ENCODE assay signal across 8 cellular contexts in the genomic region with DNA sequence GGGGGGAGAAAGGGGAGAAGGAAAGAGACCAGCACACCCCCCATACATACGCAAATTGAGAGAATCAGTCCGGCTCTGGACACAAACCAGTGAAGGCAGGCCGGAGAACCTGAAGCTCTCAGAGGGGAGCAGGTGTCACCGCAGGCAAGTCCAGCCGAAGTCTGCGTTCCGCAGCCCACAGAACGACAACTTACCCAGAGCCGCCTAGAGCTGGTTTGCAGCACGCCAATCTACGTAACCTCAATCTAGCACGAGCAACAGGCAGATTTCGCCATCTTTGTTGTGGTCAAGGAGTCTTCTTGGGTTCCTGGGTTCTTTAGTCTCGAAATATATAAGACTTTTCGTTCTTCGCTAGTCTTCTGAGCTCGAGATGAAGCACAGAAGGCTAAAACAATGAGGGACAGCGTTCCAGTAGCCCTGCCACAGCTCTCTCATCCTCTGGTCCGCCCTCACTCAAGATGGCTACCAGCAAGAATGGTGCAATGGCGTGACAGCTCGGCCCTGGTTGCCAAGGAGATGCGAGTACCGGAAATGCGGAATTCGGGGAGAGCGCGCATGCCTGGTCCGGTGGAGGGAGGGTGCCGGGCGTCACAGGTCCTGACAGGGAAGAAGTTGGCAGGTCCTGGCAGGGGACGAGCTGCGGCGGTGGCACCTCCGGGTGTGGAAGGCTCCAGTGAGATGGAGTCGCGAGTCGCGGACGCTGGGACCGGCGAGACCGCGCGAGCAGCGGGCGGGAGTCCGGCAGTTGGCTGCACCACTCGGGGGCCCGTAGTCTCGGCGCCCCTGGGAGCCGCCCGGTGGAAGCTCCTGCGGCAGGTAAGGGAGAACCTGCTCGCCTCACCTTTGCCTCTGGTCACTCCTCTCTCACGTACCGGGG. TPM values are rescaled to one million over a fixed set of nuclear protein-coding genes. Genes with fewer than 3 reads are reported as not detected.
DNase-seq lines count a peak whose midpoint lies in the region; ATAC-seq and TF ChIP-seq lines count a peak whose summit lies in the region.

A gene (plus strand): TSS at position 618 of the 877 bp plus-strand sequence.
A gene (minus strand): TSS at position 165 of the 877 bp plus-strand sequence. CDS start 15,152 bp downstream, outside the sequence.

- H3K36me3 ChIP-seq in BJ (ENCODE audit: control insufficient read depth, insufficient read depth, low read length) (no peaks in the 10 kb centered on the region; the same call in 1 of the 2 replicates), colonic mucosa (no peaks in the 10 kb centered on the region)

- peaks cover 9% of the 10 kb centered on the region for H3K4me1 ChIP-seq in colonic mucosa

- H3K9ac ChIP-seq in colonic mucosa (ENCODE audit: low read depth in 2 of 2, low read length in 2 of 2): peak within 1 kb of the TSS; percentile 87 to 90

- no peaks in the 10 kb centered on the region for H3K27me3 ChIP-seq in BJ (ENCODE audit: control insufficient read depth, insufficient read depth, low read length)
- H3K27me3 ChIP-seq in colonic mucosa: no peaks in the 10 kb centered on the region
- H3K27me3 ChIP-seq in layer of hippocampus (ENCODE audit: control insufficient read depth, insufficient read depth, low read length): no peaks in the 10 kb centered on the region

- no peaks in the 10 kb centered on the region for H3K9me3 ChIP-seq in colonic mucosa

- POLR2A ChIA-PET in BJ (lab: Charles Lee): interaction anchor here (1.0 kb wide), 1 partner anchor 11 kb away, joined by 3 read pairs; no protein-coding TSS in a partner anchor

- ATAC-seq in HG03460 (IDR thresholded peaks at IDR 0.05; ENCODE audit: unreplicated experiment): peak; percentile 69

- DNase-seq in BJ (ENCODE audit: low read depth) (peak; percentile 59), GM19240 (ENCODE audit: insufficient read length, low spot score) (peak; percentile 65), NCI-H526 (lab: John Stamatoyannopoulos, UW) (peak; percentile 95 to 98), colonic mucosa (peak; percentile 99)
- DNase-seq in activated CD4-positive, alpha-beta T cell treated with anti-CD3 and anti-CD28 coated beads for 48 hours: peak; percentile 98
- peak; percentile 96 to 98 for DNase-seq in stimulated activated CD4-positive, alpha-beta T cell treated with anti-CD3 and anti-CD28 coated beads, Interleukin-1b, Interleukin-23, amount 100 ng/mL, for 4 hours (ENCODE audit: low read depth in 2 of 2)

- H3K4me3 ChIP-seq in BJ (ENCODE audit: low read depth, low read length) (peak within 1 kb of the TSS; percentile 75), colonic mucosa (peak within 1 kb of the TSS; percentile 59)

- no peak for TF ChIP-seq CTCF in BJ (IDR thresholded peaks at IDR 0.05; ENCODE audit: insufficient read depth, low read depth, low read length)
- TF ChIP-seq CTCF in colonic mucosa (IDR thresholded peaks at IDR 0.05): no peak

- peak within 1 kb of the TSS; percentile 90 for H3K27ac ChIP-seq in colonic mucosa
- H3K27ac ChIP-seq in layer of hippocampus (ENCODE audit: low read depth, low read length): peak within 1 kb of the TSS; percentile 100

- intact Hi-C loops in colonic mucosa (cut with DNase I): no loop called here

- CTCF ChIA-PET in BJ (lab: Yijun Ruan, JAX): interaction anchor here (1.1 to 1.8 kb wide), 2 partner anchors 119 to 274 kb away, joined by 3 to 9 read pairs; no protein-coding TSS in a partner anchor

RNA-seq across cellular contexts. Expression of the first gene that starts in this region (rescaled TPM):
- polyA plus RNA-seq in BJ (2011; rRNA removed): 2.0 and 4.1 TPM in 2 replicates
- 3.3 and 3.6 TPM in 2 replicates for polyA minus RNA-seq in BJ (2011; rRNA and poly(A)+ RNA removed)
- 10 to 100 TPM; 10.7 to 11.6 TPM for total RNA-seq in colonic mucosa

RNA-seq across cellular contexts. Expression of the second gene that starts in this region (rescaled TPM):
- 18.4 and 41.5 TPM in 2 replicates for polyA plus RNA-seq in BJ (2011; rRNA removed)
- 15.5 and 16.1 TPM in 2 replicates for polyA minus RNA-seq in BJ (2011; rRNA and poly(A)+ RNA removed)
- total RNA-seq in colonic mucosa: 10 to 100 TPM; 29.6 to 35.6 TPM

Comparison
In these comparisons a context has a peak if more than half of its experiments do, and no peak if none do; other contexts are left out.
1. Peak in every context shown above with its lines: DNase-seq, ATAC-seq, H3K4me3 ChIP-seq and H3K27ac ChIP-seq.